Comparison of ENCODE assay signal across 10 cellular contexts in the genomic region with DNA sequence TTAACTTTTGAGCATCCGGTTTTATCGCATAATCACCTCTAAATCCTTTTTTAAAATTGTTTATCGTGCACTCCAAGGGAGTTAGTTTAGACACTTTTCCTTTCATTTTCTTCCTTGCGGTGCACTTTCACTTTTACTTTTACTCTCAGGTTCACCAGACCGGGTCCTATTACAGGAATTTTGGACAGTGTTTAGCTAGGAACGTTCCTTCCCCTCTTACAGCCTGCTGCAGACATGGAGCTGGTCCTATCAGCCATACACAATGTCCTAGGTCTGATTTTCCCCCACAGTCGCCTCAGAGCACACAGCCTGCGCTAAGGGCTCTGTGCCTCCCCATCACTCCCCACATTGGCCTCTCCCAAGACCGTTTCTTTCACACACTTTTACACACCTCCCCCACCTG.
DNase-seq lines count a peak whose midpoint lies in the region; ATAC-seq, FAIRE-seq and TF ChIP-seq lines count a peak whose summit lies in the region.
"Had no signal": no experiment of that assay in that cellular context is flagged by ENCODE, and none has a peak within 500 bp of the region (broad histone marks: within the 10 kb centered on the region; RNA-seq: fewer than 3 reads in every experiment).

No MANE protein-coding gene starts in this region.

- ATAC-seq in SK-N-SH treated with all-trans-retinoic acid at 6 μM for 48 hours: peak; percentile 80
- peak; percentile 89 for ATAC-seq in left lobe of liver
- ATAC-seq in GM19324 (IDR thresholded peaks at IDR 0.05; ENCODE audit: low FRiP score, unreplicated experiment): no peak

- no peak for DNase-seq in CD14-positive monocyte (ENCODE audit: low spot score)
- peak; percentile 34 for DNase-seq in GM20000 (ENCODE audit: low spot score)
- no peak for DNase-seq in left lobe of liver (ENCODE audit: low spot score)
- no peak for DNase-seq in RCC 7860 (ENCODE audit: low spot score)
- DNase-seq in cerebellar nuclear complex (lab: John Stamatoyannopoulos, UW): no peak
- no peak for DNase-seq in effector CD4-positive, alpha-beta T cell
- DNase-seq: activated effector memory CD4-positive, alpha-beta T cell treated with anti-CD3 and anti-CD28 coated beads, Interleukin-2, amount 50 U/mL, for 16 hours; stimulated activated CD4-positive, alpha-beta T cell treated with anti-CD3 and anti-CD28 coated beads, Interleukin-4, amount 100 ng/mL, for 1 hour had no signal

- intact Hi-C loops in CD14-positive monocyte (cut with micrococcal nuclease): loop anchor here in 1 of 2 donors (10.0 kb wide), 1 partner anchor 89 kb away; no protein-coding TSS in a partner anchor

- no peak for FAIRE-seq in RCC 7860 (lab: Jason Lieb, UNC)

- H3K27ac Mint-ChIP-seq in CD14-positive monocyte: peak overlapping the region in 5 of 7 donors; percentile 8 to 80 (median 52)

- no peaks in the 10 kb centered on the region for H3K36me3 Mint-ChIP-seq in CD14-positive monocyte

- TF ChIP-seq CTCF in CD14-positive monocyte (IDR thresholded peaks at IDR 0.05): no peak
- no peak for TF ChIP-seq CTCF in GM20000 (IDR thresholded peaks at IDR 0.05; ENCODE audit: extremely low read depth, missing control alignments)

- H3K9me3 Mint-ChIP-seq in CD14-positive monocyte: peaks cover 0 to 3% (median 0%) of the 10 kb centered on the region in 7 donors

- H3K4me1 Mint-ChIP-seq in CD14-positive monocyte: peaks cover 14% of the 10 kb centered on the region

- peaks cover 0 to 2% (median 2%) of the 10 kb centered on the region in 3 donors for H3K27me3 Mint-ChIP-seq in CD14-positive monocyte (ENCODE audit: low read depth in 3 of 3)

- peak overlapping the region; percentile 72 to 87 for H3K4me3 Mint-ChIP-seq in CD14-positive monocyte

TF ChIP-seq in SK-N-SH treated with all-trans-retinoic acid at 6 μM for 48 hours, 23 proteins besides CTCF, POLR2A, EP300 and RAD21:
- TF ChIP-seq TCF4 (CRISPR knock-in tag; IDR thresholded peaks at IDR 0.05; ENCODE audit: borderline replicate concordance) (no peak), BACH2 (CRISPR knock-in tag; IDR thresholded peaks at IDR 0.05; ENCODE audit: borderline replicate concordance) (no peak), ARNTL (CRISPR knock-in tag; IDR thresholded peaks at IDR 0.05; ENCODE audit: borderline replicate concordance, low read depth) (no peak), RARB (CRISPR knock-in tag; IDR thresholded peaks at IDR 0.05) (no peak), ZFP3 (CRISPR knock-in tag; IDR thresholded peaks at IDR 0.05) (no peak), ISL1 (CRISPR knock-in tag; IDR thresholded peaks at IDR 0.05) (no peak), PPARA (CRISPR knock-in tag; IDR thresholded peaks at IDR 0.05; ENCODE audit: borderline replicate concordance) (no peak), ZNF70 (CRISPR knock-in tag; IDR thresholded peaks at IDR 0.05) (no peak), OSR1 (CRISPR knock-in tag; IDR thresholded peaks at IDR 0.05) (no peak), ZFP30 (CRISPR knock-in tag; IDR thresholded peaks at IDR 0.05) (no peak)
- TF ChIP-seq, protein P1, sequence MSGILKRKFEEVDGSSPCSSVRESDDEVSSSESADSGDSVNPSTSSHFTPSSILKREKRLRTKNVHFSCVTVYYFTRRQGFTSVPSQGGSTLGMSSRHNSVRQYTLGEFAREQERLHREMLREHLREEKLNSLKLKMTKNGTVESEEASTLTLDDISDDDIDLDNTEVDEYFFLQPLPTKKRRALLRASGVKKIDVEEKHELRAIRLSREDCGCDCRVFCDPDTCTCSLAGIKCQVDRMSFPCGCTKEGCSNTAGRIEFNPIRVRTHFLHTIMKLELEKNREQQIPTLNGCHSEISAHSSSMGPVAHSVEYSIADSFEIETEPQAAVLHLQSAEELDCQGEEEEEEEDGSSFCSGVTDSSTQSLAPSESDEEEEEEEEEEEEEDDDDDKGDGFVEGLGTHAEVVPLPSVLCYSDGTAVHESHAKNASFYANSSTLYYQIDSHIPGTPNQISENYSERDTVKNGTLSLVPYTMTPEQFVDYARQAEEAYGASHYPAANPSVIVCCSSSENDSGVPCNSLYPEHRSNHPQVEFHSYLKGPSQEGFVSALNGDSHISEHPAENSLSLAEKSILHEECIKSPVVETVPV (CRISPR knock-in tag; IDR thresholded peaks at IDR 0.05): no peak
- TF ChIP-seq, protein P2, sequence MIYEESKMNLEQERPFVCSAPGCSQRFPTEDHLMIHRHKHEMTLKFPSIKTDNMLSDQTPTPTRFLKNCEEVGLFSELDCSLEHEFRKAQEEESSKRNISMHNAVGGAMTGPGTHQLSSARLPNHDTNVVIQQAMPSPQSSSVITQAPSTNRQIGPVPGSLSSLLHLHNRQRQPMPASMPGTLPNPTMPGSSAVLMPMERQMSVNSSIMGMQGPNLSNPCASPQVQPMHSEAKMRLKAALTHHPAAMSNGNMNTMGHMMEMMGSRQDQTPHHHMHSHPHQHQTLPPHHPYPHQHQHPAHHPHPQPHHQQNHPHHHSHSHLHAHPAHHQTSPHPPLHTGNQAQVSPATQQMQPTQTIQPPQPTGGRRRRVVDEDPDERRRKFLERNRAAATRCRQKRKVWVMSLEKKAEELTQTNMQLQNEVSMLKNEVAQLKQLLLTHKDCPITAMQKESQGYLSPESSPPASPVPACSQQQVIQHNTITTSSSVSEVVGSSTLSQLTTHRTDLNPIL (CRISPR knock-in tag; IDR thresholded peaks at IDR 0.05; ENCODE audit: low read depth): no peak
- TF ChIP-seq, protein P3, sequence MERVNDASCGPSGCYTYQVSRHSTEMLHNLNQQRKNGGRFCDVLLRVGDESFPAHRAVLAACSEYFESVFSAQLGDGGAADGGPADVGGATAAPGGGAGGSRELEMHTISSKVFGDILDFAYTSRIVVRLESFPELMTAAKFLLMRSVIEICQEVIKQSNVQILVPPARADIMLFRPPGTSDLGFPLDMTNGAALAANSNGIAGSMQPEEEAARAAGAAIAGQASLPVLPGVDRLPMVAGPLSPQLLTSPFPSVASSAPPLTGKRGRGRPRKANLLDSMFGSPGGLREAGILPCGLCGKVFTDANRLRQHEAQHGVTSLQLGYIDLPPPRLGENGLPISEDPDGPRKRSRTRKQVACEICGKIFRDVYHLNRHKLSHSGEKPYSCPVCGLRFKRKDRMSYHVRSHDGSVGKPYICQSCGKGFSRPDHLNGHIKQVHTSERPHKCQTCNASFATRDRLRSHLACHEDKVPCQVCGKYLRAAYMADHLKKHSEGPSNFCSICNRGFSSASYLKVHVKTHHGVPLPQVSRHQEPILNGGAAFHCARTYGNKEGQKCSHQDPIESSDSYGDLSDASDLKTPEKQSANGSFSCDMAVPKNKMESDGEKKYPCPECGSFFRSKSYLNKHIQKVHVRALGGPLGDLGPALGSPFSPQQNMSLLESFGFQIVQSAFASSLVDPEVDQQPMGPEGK (CRISPR knock-in tag; IDR thresholded peaks at IDR 0.05; ENCODE audit: borderline replicate concordance): no peak
